1 cellular context compared by ENCODE assay signal in the genomic region with DNA sequence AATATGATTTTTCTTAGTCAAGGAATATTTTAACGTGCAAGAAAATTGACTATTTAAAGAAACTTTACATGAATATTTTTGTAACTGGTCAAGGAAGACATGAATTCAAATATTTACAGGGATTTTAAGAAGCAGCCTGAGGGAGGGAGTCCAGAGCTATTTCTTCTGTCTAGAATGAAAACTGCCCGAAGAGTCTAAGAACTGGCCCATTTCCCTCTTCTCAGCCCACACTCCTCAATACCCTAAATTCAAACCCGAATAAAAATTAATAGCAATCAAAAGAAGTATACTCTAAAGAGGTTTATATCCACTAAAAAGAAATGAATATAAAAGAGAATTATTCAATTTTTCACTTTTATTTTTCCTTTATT.
TF ChIP-seq lines count a peak whose summit lies in the region.

No MANE protein-coding gene starts in this region.

TF ChIP-seq in GM23338, 12 proteins besides CTCF, POLR2A, EP300 and RAD21:
- TF ChIP-seq, protein P1, sequence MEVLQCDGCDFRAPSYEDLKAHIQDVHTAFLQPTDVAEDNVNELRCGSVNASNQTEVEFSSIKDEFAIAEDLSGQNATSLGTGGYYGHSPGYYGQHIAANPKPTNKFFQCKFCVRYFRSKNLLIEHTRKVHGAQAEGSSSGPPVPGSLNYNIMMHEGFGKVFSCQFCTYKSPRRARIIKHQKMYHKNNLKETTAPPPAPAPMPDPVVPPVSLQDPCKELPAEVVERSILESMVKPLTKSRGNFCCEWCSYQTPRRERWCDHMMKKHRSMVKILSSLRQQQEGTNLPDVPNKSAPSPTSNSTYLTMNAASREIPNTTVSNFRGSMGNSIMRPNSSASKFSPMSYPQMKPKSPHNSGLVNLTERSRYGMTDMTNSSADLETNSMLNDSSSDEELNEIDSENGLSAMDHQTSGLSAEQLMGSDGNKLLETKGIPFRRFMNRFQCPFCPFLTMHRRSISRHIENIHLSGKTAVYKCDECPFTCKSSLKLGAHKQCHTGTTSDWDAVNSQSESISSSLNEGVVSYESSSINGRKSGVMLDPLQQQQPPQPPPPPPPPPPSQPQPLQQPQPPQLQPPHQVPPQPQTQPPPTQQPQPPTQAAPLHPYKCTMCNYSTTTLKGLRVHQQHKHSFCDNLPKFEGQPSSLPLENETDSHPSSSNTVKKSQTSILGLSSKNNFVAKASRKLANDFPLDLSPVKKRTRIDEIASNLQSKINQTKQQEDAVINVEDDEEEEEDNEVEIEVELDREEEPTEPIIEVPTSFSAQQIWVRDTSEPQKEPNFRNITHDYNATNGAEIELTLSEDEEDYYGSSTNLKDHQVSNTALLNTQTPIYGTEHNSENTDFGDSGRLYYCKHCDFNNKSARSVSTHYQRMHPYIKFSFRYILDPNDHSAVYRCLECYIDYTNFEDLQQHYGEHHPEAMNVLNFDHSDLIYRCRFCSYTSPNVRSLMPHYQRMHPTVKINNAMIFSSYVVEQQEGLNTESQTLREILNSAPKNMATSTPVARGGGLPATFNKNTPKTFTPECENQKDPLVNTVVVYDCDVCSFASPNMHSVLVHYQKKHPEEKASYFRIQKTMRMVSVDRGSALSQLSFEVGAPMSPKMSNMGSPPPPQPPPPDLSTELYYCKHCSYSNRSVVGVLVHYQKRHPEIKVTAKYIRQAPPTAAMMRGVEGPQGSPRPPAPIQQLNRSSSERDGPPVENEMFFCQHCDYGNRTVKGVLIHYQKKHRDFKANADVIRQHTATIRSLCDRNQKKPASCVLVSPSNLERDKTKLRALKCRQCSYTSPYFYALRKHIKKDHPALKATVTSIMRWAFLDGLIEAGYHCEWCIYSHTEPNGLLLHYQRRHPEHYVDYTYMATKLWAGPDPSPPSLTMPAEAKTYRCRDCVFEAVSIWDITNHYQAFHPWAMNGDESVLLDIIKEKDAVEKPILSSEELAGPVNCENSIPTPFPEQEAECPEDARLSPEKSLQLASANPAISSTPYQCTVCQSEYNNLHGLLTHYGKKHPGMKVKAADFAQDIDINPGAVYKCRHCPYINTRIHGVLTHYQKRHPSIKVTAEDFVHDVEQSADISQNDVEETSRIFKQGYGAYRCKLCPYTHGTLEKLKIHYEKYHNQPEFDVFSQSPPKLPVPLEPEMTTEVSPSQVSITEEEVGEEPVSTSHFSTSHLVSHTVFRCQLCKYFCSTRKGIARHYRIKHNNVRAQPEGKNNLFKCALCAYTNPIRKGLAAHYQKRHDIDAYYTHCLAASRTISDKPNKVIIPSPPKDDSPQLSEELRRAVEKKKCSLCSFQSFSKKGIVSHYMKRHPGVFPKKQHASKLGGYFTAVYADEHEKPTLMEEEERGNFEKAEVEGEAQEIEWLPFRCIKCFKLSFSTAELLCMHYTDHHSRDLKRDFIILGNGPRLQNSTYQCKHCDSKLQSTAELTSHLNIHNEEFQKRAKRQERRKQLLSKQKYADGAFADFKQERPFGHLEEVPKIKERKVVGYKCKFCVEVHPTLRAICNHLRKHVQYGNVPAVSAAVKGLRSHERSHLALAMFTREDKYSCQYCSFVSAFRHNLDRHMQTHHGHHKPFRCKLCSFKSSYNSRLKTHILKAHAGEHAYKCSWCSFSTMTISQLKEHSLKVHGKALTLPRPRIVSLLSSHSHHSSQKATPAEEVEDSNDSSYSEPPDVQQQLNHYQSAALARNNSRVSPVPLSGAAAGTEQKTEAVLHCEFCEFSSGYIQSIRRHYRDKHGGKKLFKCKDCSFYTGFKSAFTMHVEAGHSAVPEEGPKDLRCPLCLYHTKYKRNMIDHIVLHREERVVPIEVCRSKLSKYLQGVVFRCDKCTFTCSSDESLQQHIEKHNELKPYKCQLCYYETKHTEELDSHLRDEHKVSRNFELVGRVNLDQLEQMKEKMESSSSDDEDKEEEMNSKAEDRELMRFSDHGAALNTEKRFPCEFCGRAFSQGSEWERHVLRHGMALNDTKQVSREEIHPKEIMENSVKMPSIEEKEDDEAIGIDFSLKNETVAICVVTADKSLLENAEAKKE (CRISPR knock-in tag; IDR thresholded peaks at IDR 0.05), result no peak
- TF ChIP-seq, protein P2, sequence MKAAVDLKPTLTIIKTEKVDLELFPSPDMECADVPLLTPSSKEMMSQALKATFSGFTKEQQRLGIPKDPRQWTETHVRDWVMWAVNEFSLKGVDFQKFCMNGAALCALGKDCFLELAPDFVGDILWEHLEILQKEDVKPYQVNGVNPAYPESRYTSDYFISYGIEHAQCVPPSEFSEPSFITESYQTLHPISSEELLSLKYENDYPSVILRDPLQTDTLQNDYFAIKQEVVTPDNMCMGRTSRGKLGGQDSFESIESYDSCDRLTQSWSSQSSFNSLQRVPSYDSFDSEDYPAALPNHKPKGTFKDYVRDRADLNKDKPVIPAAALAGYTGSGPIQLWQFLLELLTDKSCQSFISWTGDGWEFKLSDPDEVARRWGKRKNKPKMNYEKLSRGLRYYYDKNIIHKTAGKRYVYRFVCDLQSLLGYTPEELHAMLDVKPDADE (IDR thresholded peaks at IDR 0.05), result no peak
- TF ChIP-seq EZH2 (IDR thresholded peaks at IDR 0.05; ENCODE audit: low read depth, unreplicated experiment) (no peak), ZNF114 (CRISPR knock-in tag; IDR thresholded peaks at IDR 0.05) (no peak)
